Comparison of ENCODE assay signal across 9 cellular contexts in genomic region chr7:2645274-2645868, GRCh38. TPM values are rescaled to one million over a fixed set of nuclear protein-coding genes. Genes with fewer than 3 reads are reported as not detected.
DNase-seq lines count a peak whose midpoint lies in the region; ATAC-seq and TF ChIP-seq lines count a peak whose summit lies in the region.
"Had no signal": no experiment of that assay in that cellular context is flagged by ENCODE, and none has a peak within 500 bp of the region (broad histone marks: within the 10 kb centered on the region; RNA-seq: fewer than 3 reads in every experiment).

No MANE protein-coding gene starts in this region.

- no peak overlapping the region for H2BK20ac ChIP-seq in H9 (ENCODE audit: low read depth, low read length, poor library complexity, severe bottlenecking)

- peak overlapping the region; percentile 86 to 96 (median 95) for H3K27ac Mint-ChIP-seq in H9

- peak overlapping the region in 1 of 2 experiments; percentile 60; a peak in 2 of 5 replicates for H3K4me3 Mint-ChIP-seq in H9

- peaks cover 3% of the 10 kb centered on the region for H3K79me1 ChIP-seq in H9 (ENCODE audit: insufficient read depth, low read depth, low read length, poor library complexity, severe bottlenecking)

- H4K8ac ChIP-seq in H9 (replicated peaks; ENCODE audit: insufficient read length, low read depth, low read length) = no peak overlapping the region

- POLR2A ChIA-PET in OCI-LY7 (lab: Charles Lee) = interaction anchor here (0.6 to 2.1 kb wide), 7 partner anchors 14 to 239 kb away, joined by 3 to 13 read pairs (median 4); partner anchors contain the start of gene TTYH3

- DNase-seq in H9 (peak; percentile 67), OCI-LY7 (ENCODE audit: low spot score) (peak; percentile 89), DMS79 (lab: John Stamatoyannopoulos, UW) (no peak), cortex of kidney (lab: John Stamatoyannopoulos, UW) (no peak), NCI-H187 (lab: John Stamatoyannopoulos, UW) (no peak)
- DNase-seq in effector CD8-positive, alpha-beta T cell (lab: John Stamatoyannopoulos, UW) = peak; percentile 15

- H3T11ph ChIP-seq in H9 (ENCODE audit: low read length) = no peak overlapping the region

- H3K9me3 ChIP-seq in H9 (ENCODE audit: control insufficient read depth, low read depth, low read length) (no peaks in the 10 kb centered on the region), OCI-LY7 (ENCODE audit: low read length) (no peaks in the 10 kb centered on the region)

- ATAC-seq in GM18498 (IDR thresholded peaks at IDR 0.05; ENCODE audit: unreplicated experiment) (peak; percentile 58), HG03520 (IDR thresholded peaks at IDR 0.05; ENCODE audit: unreplicated experiment) (no peak)

- H3K9me3 Mint-ChIP-seq in H9 = no peaks in the 10 kb centered on the region

- H2BK120ac ChIP-seq in H9 (ENCODE audit: low read depth, low read length, poor library complexity, severe bottlenecking) = no peak overlapping the region

- H3K9me2 ChIP-seq in OCI-LY7 (ENCODE audit: insufficient read depth, low read length) = no peaks in the 10 kb centered on the region

- peak overlapping the region; percentile 63 for H3K18ac ChIP-seq in H9 (ENCODE audit: insufficient read length, low read depth, low read length)

- H4K20me1 ChIP-seq in H9 (ENCODE audit: control insufficient read depth, insufficient read depth, insufficient read length) (no peaks in the 10 kb centered on the region), OCI-LY7 (ENCODE audit: insufficient read depth, low read length) (no peaks in the 10 kb centered on the region)

- H3K4ac ChIP-seq in H9 (ENCODE audit: low read depth, low read length) = no peak overlapping the region

- peaks cover 21 to 36% of the 10 kb centered on the region in 2 experiments for H3K4me1 Mint-ChIP-seq in H9

- BruUV-seq in OCI-LY7 (replicated peaks; lab: Mats Ljungman, UMichigan) = TSS peak; percentile 93

- H3K14ac ChIP-seq in H9 (ENCODE audit: insufficient read depth, low read length) = peak overlapping the region; percentile 32; the same call in 1 of the 2 replicates

- H3K27me3 Mint-ChIP-seq in H9 (ENCODE audit: low read depth) = no peaks in the 10 kb centered on the region

- H3K56ac ChIP-seq in H9 (ENCODE audit: insufficient read length, low read depth, low read length) = no peak overlapping the region

- H3K79me2 ChIP-seq in H9 (ENCODE audit: insufficient read depth, low read length) (peaks cover 1% of the 10 kb centered on the region; the same call in 1 of the 2 replicates), OCI-LY7 (ENCODE audit: insufficient read depth, low read depth, low read length) (no peaks in the 10 kb centered on the region)

- peaks cover 3% of the 10 kb centered on the region; the same call in 1 of the 2 replicates for H3K4me1 ChIP-seq in H9 (ENCODE audit: insufficient read depth, low read length)
- peaks cover 64% of the 10 kb centered on the region for H3K4me1 ChIP-seq in OCI-LY7 (ENCODE audit: insufficient read depth, low read length, poor library complexity, severe bottlenecking)

- H3K23ac ChIP-seq in H9 (ENCODE audit: insufficient read length, low read depth, low read length) = no peak overlapping the region

- H3K4me2 ChIP-seq in H9 (ENCODE audit: insufficient read depth, insufficient read length, low read length) (no peak overlapping the region), OCI-LY7 (ENCODE audit: low read length) (peak overlapping the region; percentile 90)

- H2AK5ac ChIP-seq in H9 (ENCODE audit: insufficient read length, low read length) = no peak overlapping the region

- peaks cover 4 to 9% (median 5%) of the 10 kb centered on the region in 3 experiments; a peak in 6 of 7 replicates for H3K36me3 Mint-ChIP-seq in H9 (ENCODE audit: insufficient read depth in 1 of 3, low read depth in 3 of 3)

- no CpG with 5 or more reads among the region's 14 CpGs for whole genome bisulfite sequencing in H9 (ENCODE audit: extremely low coverage, insufficient read length, low lambda C conversion rate)

- intact Hi-C loops in OCI-LY7 (cut with micrococcal nuclease; ENCODE audit: unreplicated experiment) = loop anchor here (1.0 to 2.0 kb wide), 3 partner anchors 33 to 90 kb away; partner anchors contain the start of gene BRAT1

- no peak overlapping the region for H4K5ac ChIP-seq in H9 (ENCODE audit: insufficient read length, low read depth, low read length)

- H3K27me3 ChIP-seq in H9 (ENCODE audit: insufficient read depth, low read length) = no peaks in the 10 kb centered on the region

- no peaks in the 10 kb centered on the region for H3K36me3 ChIP-seq in OCI-LY7 (ENCODE audit: insufficient read depth, low read length)

- H2BK12ac ChIP-seq in H9 (ENCODE audit: insufficient read length, low read depth, low read length) = no peak overlapping the region

- H2BK5ac ChIP-seq in H9 (ENCODE audit: insufficient read length, low read length) = no peak overlapping the region

- H2AFZ ChIP-seq in H9 (ENCODE audit: low read length) = no peak overlapping the region
- peak overlapping the region; percentile 52; the same call in 1 of the 2 replicates for H2AFZ ChIP-seq in OCI-LY7 (ENCODE audit: low read length)

- H3K27ac ChIP-seq in H9 (ENCODE audit: insufficient read length, low read depth, low read length) = no peak overlapping the region
- peak overlapping the region; percentile 90 for H3K27ac ChIP-seq in OCI-LY7 (ENCODE audit: low read depth, low read length, poor library complexity, severe bottlenecking)

- CTCF ChIA-PET in OCI-LY7 (lab: Charles Lee; ENCODE audit: unreplicated experiment) = interaction anchor here (1.1 to 1.9 kb wide), 2 partner anchors 9 to 65 kb away, joined by 4 to 10 read pairs; no protein-coding TSS in a partner anchor

- peak overlapping the region; percentile 16 for H4K91ac ChIP-seq in H9 (ENCODE audit: insufficient read length, low read depth, low read length)

- H3K23me2 ChIP-seq in H9 (ENCODE audit: insufficient read length, low read depth, low read length, poor library complexity, severe bottlenecking) = no peaks in the 10 kb centered on the region

- peak overlapping the region; percentile 67 for H3K4me3 ChIP-seq in OCI-LY7 (ENCODE audit: low read depth, low read length, poor library complexity, severe bottlenecking)

- no peak overlapping the region for H3K9ac ChIP-seq in H9 (ENCODE audit: extremely low read depth, insufficient read length, low read length)

- TF ChIP-seq CTCF in H9 (conservative IDR thresholded peaks at IDR 0.05) = no peak
- no peak for TF ChIP-seq CTCF in OCI-LY7 (conservative IDR thresholded peaks at IDR 0.05; ENCODE audit: low read length)

- H2BK15ac ChIP-seq in H9 (ENCODE audit: low read depth, low read length) = no peak overlapping the region

RNA-seq across cellular contexts. Expression of gene TTYH3, which starts 13.6 kb away (rescaled TPM):
- total RNA-seq in H9 (2021) (122 TPM in 2 replicates), OCI-LY7 (2022) (54.8 and 63.6 TPM in 2 replicates)
- total RNA-seq in OCI-LY7 (2014; rRNA removed; shearing (Covaris generic)) = 17.9 and 23.8 TPM in 2 replicates

RNA-seq across cellular contexts. Expression of gene AMZ1, which starts 42.6 kb away (rescaled TPM):
- total RNA-seq in H9 (2021) (0.74 and 0.90 TPM in 2 replicates), OCI-LY7 (2022) (2.7 and 2.9 TPM in 2 replicates)
- total RNA-seq in OCI-LY7 (2014; rRNA removed; shearing (Covaris generic)) = 1.4 and 1.7 TPM in 2 replicates
- total RNA-seq: NCI-H460 had no signal

Comparison
In these comparisons a context has a peak if more than half of its experiments do, and no peak if none do; other contexts are left out.
1. DNase-seq: peak in H9 (single experiment), OCI-LY7 (single experiment) and effector CD8-positive, alpha-beta T cell (single experiment); none in DMS79 (single experiment), cortex of kidney (single experiment) and NCI-H187 (0 of 2).